ENCODE assay signal across 1 cellular context in the genomic region with DNA sequence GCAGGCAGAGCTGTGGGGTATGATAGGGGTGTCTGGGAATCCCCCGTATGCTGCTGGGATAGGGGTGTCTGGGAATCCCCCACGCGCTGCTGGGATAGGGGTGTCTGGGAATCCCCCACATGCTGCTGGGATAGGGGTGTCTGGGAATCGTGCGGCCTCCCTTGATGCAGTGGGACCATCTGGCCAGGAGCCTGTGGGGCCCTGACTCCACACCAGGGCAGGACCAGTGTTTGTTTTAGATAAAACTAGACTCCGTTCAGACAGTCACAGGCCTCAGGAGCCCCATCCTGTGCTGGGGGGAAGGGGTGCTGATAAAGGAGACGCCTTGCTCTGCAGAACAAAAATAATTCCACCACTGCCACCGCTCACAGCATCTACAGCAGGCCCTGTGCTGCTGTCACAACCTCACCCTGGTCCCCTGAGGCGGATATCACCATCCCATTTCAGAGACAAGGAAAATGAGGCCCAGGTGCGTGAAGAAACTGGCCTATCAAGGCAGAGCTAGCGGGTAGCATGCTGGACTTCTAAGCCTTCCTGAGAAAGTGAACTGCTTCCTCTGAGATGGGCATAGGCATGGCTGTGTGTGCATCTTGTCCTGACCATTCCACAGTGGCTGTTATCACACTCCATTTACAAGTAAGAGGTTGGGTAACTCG.
TF ChIP-seq lines count a peak whose summit lies in the region.

No MANE protein-coding gene starts in this region.

TF ChIP-seq in K562, 482 proteins besides CTCF, POLR2A, EP300 and RAD21 (continued from another document and continues in another):
- TF ChIP-seq GTF2B (IDR thresholded peaks at IDR 0.05; ENCODE audit: extremely low read depth, insufficient read length): no peak
- TF ChIP-seq ZC3H11A (IDR thresholded peaks at IDR 0.05; ENCODE audit: low read depth, low read length): no peak
- TF ChIP-seq CTBP1 (IDR thresholded peaks at IDR 0.05; ENCODE audit: borderline replicate concordance): peak; percentile 42; the same call in 1 of the 2 replicates
- TF ChIP-seq CBX5 (IDR thresholded peaks at IDR 0.05; ENCODE audit: borderline replicate concordance, low read depth): no peak
- peak; percentile 28 for TF ChIP-seq HDAC3 (IDR thresholded peaks at IDR 0.05; ENCODE audit: borderline replicate concordance, partially characterized antibody)
- TF ChIP-seq CUX1 (CRISPR knock-in tag; IDR thresholded peaks at IDR 0.05): no peak
- no peak for TF ChIP-seq STAG1 (CRISPR knock-in tag; IDR thresholded peaks at IDR 0.05; ENCODE audit: borderline replicate concordance)
- TF ChIP-seq E4F1 (CRISPR knock-in tag; IDR thresholded peaks at IDR 0.05; ENCODE audit: borderline replicate concordance): no peak
- TF ChIP-seq ZNF12 (CRISPR knock-in tag; IDR thresholded peaks at IDR 0.05): no peak
- no peak for TF ChIP-seq CEBPG (CRISPR knock-in tag; IDR thresholded peaks at IDR 0.05)
- TF ChIP-seq CEBPG (tag; conservative IDR thresholded peaks at IDR 0.05 in 1 of 2, IDR thresholded peaks at IDR 0.05 in 1 of 2): no peak
- no peak for TF ChIP-seq NFE2 (IDR thresholded peaks at IDR 0.05; ENCODE audit: low read depth)
- 0 out of 2 replicates have a peak, but pooled peaks have one; percentile 14 for TF ChIP-seq VEZF1 (CRISPR knock-in tag; IDR thresholded peaks at IDR 0.05)
- TF ChIP-seq KDM1A (IDR thresholded peaks at IDR 0.05): peak in 1 of 2 experiments; percentile 74; a peak in 3 of 4 replicates
- TF ChIP-seq, protein P1, sequence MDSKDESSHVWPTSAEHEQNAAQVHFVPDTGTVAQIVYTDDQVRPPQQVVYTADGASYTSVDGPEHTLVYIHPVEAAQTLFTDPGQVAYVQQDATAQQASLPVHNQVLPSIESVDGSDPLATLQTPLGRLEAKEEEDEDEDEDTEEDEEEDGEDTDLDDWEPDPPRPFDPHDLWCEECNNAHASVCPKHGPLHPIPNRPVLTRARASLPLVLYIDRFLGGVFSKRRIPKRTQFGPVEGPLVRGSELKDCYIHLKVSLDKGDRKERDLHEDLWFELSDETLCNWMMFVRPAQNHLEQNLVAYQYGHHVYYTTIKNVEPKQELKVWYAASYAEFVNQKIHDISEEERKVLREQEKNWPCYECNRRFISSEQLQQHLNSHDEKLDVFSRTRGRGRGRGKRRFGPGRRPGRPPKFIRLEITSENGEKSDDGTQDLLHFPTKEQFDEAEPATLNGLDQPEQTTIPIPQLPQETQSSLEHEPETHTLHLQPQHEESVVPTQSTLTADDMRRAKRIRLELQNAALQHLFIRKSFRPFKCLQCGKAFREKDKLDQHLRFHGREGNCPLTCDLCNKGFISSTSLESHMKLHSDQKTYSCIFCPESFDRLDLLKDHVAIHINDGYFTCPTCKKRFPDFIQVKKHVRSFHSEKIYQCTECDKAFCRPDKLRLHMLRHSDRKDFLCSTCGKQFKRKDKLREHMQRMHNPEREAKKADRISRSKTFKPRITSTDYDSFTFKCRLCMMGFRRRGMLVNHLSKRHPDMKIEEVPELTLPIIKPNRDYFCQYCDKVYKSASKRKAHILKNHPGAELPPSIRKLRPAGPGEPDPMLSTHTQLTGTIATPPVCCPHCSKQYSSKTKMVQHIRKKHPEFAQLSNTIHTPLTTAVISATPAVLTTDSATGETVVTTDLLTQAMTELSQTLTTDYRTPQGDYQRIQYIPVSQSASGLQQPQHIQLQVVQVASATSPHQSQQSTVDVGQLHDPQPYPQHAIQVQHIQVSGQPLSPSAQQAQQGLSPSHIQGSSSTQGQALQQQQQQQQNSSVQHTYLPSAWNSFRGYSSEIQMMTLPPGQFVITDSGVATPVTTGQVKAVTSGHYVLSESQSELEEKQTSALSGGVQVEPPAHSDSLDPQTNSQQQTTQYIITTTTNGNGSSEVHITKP (IDR thresholded peaks at IDR 0.05; ENCODE audit: partially characterized antibody): peak; percentile 84
- no peak for TF ChIP-seq MED1 (CRISPR knock-in tag; IDR thresholded peaks at IDR 0.05; ENCODE audit: borderline replicate concordance)
- TF ChIP-seq TRIM28 (IDR thresholded peaks at IDR 0.05): no peak
- no peak for TF ChIP-seq IFI16 (CRISPR knock-in tag; IDR thresholded peaks at IDR 0.05)
- TF ChIP-seq, protein P2, sequence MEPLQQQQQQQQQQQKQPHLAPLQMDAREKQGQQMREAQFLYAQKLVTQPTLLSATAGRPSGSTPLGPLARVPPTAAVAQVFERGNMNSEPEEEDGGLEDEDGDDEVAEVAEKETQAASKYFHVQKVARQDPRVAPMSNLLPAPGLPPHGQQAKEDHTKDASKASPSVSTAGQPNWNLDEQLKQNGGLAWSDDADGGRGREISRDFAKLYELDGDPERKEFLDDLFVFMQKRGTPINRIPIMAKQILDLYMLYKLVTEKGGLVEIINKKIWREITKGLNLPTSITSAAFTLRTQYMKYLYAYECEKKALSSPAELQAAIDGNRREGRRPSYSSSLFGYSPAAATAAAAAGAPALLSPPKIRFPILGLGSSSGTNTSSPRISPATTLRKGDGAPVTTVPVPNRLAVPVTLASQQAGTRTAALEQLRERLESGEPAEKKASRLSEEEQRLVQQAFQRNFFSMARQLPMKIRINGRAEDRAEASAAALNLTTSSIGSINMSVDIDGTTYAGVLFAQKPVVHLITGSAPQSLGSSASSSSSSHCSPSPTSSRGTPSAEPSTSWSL (CRISPR knock-in tag; IDR thresholded peaks at IDR 0.05; ENCODE audit: borderline replicate concordance): no peak
- 0 out of 2 replicates have a peak, but pooled peaks have one; percentile 16 for TF ChIP-seq ZNF311 (CRISPR knock-in tag; IDR thresholded peaks at IDR 0.05)
- TF ChIP-seq PHF20 (IDR thresholded peaks at IDR 0.05; ENCODE audit: partially characterized antibody): no peak
- TF ChIP-seq PTTG1 (tag; IDR thresholded peaks at IDR 0.05; ENCODE audit: low read depth): no peak
- TF ChIP-seq, protein P3, sequence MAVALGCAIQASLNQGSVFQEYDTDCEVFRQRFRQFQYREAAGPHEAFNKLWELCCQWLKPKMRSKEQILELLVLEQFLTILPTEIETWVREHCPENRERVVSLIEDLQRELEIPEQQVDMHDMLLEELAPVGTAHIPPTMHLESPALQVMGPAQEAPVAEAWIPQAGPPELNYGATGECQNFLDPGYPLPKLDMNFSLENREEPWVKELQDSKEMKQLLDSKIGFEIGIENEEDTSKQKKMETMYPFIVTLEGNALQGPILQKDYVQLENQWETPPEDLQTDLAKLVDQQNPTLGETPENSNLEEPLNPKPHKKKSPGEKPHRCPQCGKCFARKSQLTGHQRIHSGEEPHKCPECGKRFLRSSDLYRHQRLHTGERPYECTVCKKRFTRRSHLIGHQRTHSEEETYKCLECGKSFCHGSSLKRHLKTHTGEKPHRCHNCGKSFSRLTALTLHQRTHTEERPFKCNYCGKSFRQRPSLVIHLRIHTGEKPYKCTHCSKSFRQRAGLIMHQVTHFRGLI (CRISPR knock-in tag; IDR thresholded peaks at IDR 0.05): no peak
- 0 out of 2 replicates have a peak, but pooled peaks have one; percentile 40 for TF ChIP-seq SMARCA4 (IDR thresholded peaks at IDR 0.05)
- TF ChIP-seq RCOR1 (IDR thresholded peaks at IDR 0.05; ENCODE audit: borderline replicate concordance in 1 of 2, low read depth in 2 of 2, low read length in 2 of 2): peak in 1 of 2 experiments; percentile 80; a peak in 2 of 4 replicates
- TF ChIP-seq, protein P4, sequence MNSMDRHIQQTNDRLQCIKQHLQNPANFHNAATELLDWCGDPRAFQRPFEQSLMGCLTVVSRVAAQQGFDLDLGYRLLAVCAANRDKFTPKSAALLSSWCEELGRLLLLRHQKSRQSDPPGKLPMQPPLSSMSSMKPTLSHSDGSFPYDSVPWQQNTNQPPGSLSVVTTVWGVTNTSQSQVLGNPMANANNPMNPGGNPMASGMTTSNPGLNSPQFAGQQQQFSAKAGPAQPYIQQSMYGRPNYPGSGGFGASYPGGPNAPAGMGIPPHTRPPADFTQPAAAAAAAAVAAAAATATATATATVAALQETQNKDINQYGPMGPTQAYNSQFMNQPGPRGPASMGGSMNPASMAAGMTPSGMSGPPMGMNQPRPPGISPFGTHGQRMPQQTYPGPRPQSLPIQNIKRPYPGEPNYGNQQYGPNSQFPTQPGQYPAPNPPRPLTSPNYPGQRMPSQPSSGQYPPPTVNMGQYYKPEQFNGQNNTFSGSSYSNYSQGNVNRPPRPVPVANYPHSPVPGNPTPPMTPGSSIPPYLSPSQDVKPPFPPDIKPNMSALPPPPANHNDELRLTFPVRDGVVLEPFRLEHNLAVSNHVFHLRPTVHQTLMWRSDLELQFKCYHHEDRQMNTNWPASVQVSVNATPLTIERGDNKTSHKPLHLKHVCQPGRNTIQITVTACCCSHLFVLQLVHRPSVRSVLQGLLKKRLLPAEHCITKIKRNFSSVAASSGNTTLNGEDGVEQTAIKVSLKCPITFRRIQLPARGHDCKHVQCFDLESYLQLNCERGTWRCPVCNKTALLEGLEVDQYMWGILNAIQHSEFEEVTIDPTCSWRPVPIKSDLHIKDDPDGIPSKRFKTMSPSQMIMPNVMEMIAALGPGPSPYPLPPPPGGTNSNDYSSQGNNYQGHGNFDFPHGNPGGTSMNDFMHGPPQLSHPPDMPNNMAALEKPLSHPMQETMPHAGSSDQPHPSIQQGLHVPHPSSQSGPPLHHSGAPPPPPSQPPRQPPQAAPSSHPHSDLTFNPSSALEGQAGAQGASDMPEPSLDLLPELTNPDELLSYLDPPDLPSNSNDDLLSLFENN (IDR thresholded peaks at IDR 0.05; ENCODE audit: low read depth in 2 of 2, low read length in 2 of 2): no peak
- no peak for TF ChIP-seq CREM (IDR thresholded peaks at IDR 0.05; ENCODE audit: low read depth)
- no peak for TF ChIP-seq NFIX (CRISPR knock-in tag; IDR thresholded peaks at IDR 0.05; ENCODE audit: low read depth)
- no peak for TF ChIP-seq TBP (optimal IDR thresholded peaks at IDR 0.05; ENCODE audit: low read depth, low read length)
- TF ChIP-seq ASH1L (IDR thresholded peaks at IDR 0.05; ENCODE audit: borderline replicate concordance, low read depth, partially characterized antibody): no peak
- no peak for TF ChIP-seq ZNF444 (CRISPR knock-in tag; IDR thresholded peaks at IDR 0.05)
- TF ChIP-seq TCF3 (CRISPR knock-in tag; IDR thresholded peaks at IDR 0.05): peak; percentile 86
- TF ChIP-seq MBD2 (IDR thresholded peaks at IDR 0.05; ENCODE audit: borderline replicate concordance, low read depth): 0 out of 2 replicates have a peak, but pooled peaks have one; percentile 1
- no peak for TF ChIP-seq RHOXF2B (CRISPR knock-in tag; conservative IDR thresholded peaks at IDR 0.05)
